In genomic region chr22:33923660-33924246, GRCh38 we compare ENCODE assay signal across 3 cellular contexts.
A peak's percentile ranks its signal among the peaks of the same experiment; 100 is the strongest.
TF ChIP-seq lines count a peak whose summit lies in the region.

No MANE protein-coding gene starts in this region.

TF ChIP-seq in SK-N-SH, 30 proteins besides CTCF, POLR2A, EP300 and RAD21:
- peak; percentile 46 for TF ChIP-seq SMC3 (IDR thresholded peaks at IDR 0.05; ENCODE audit: low read depth, low read length)
- no peak for TF ChIP-seq POLR2AphosphoS5 (IDR thresholded peaks at IDR 0.05; ENCODE audit: low read depth, low read length)
- no peak for TF ChIP-seq MAX (IDR thresholded peaks at IDR 0.05; ENCODE audit: low read depth)

TF ChIP-seq in SK-N-SH treated with all-trans-retinoic acid at 6 μM for 48 hours, 23 proteins besides CTCF, POLR2A, EP300 and RAD21:
- no peak for TF ChIP-seq ARNTL (CRISPR knock-in tag; IDR thresholded peaks at IDR 0.05; ENCODE audit: borderline replicate concordance, low read depth)
- TF ChIP-seq ZFP30 (CRISPR knock-in tag; IDR thresholded peaks at IDR 0.05) = no peak
- TF ChIP-seq ZNF565 (CRISPR knock-in tag; conservative IDR thresholded peaks at IDR 0.05; ENCODE audit: low read depth) = no peak
- TF ChIP-seq PPARA (CRISPR knock-in tag; IDR thresholded peaks at IDR 0.05; ENCODE audit: borderline replicate concordance) = no peak
- TF ChIP-seq TOX (CRISPR knock-in tag; IDR thresholded peaks at IDR 0.05; ENCODE audit: borderline replicate concordance) = no peak
- TF ChIP-seq POU6F1 (CRISPR knock-in tag; IDR thresholded peaks at IDR 0.05; ENCODE audit: borderline replicate concordance, low read depth) = no peak
- TF ChIP-seq ESRRG (CRISPR knock-in tag; IDR thresholded peaks at IDR 0.05) = no peak
- TF ChIP-seq ZC3H10 (CRISPR knock-in tag; IDR thresholded peaks at IDR 0.05) = no peak
- no peak for TF ChIP-seq BACH2 (CRISPR knock-in tag; IDR thresholded peaks at IDR 0.05; ENCODE audit: borderline replicate concordance)
- TF ChIP-seq PATZ1 (CRISPR knock-in tag; IDR thresholded peaks at IDR 0.05; ENCODE audit: borderline replicate concordance) = no peak
- TF ChIP-seq ZFP3 (CRISPR knock-in tag; IDR thresholded peaks at IDR 0.05) = no peak
- TF ChIP-seq TCF4 (CRISPR knock-in tag; IDR thresholded peaks at IDR 0.05; ENCODE audit: borderline replicate concordance) = no peak
- TF ChIP-seq CREB5 (CRISPR knock-in tag; IDR thresholded peaks at IDR 0.05; ENCODE audit: low read depth) = no peak
- no peak for TF ChIP-seq ISL1 (CRISPR knock-in tag; IDR thresholded peaks at IDR 0.05)
- no peak for TF ChIP-seq RARB (CRISPR knock-in tag; IDR thresholded peaks at IDR 0.05)
- no peak for TF ChIP-seq TSHZ2 (CRISPR knock-in tag; IDR thresholded peaks at IDR 0.05)
- no peak for TF ChIP-seq ZNF8 (CRISPR knock-in tag; IDR thresholded peaks at IDR 0.05)
- TF ChIP-seq CSRNP3 (CRISPR knock-in tag; IDR thresholded peaks at IDR 0.05) = no peak
- TF ChIP-seq SNAI2 (CRISPR knock-in tag; IDR thresholded peaks at IDR 0.05) = no peak
- TF ChIP-seq ZNF70 (CRISPR knock-in tag; IDR thresholded peaks at IDR 0.05) = no peak

TF ChIP-seq in H1, 55 proteins besides CTCF, POLR2A, EP300 and RAD21:
- no peak for TF ChIP-seq CEBPB (IDR thresholded peaks at IDR 0.05; ENCODE audit: low read depth, low read length)
- no peak for TF ChIP-seq JUN (IDR thresholded peaks at IDR 0.05; ENCODE audit: low read depth, low read length)
- no peak for TF ChIP-seq HDAC2 (IDR thresholded peaks at IDR 0.05; ENCODE audit: borderline replicate concordance in 1 of 2, low read depth in 2 of 2, low read length in 2 of 2)
- no peak for TF ChIP-seq SIX5 (IDR thresholded peaks at IDR 0.05; ENCODE audit: low read depth, low read length)
- TF ChIP-seq E2F6 (IDR thresholded peaks at IDR 0.05) = no peak
- TF ChIP-seq TEAD4 (IDR thresholded peaks at IDR 0.05; ENCODE audit: low read depth, low read length) = no peak
- no peak for TF ChIP-seq MAFK (IDR thresholded peaks at IDR 0.05; ENCODE audit: low read depth, low read length)
- TF ChIP-seq RBBP5 (IDR thresholded peaks at IDR 0.05; ENCODE audit: borderline replicate concordance, low read depth, low read length) = no peak
- no peak for TF ChIP-seq TBP (IDR thresholded peaks at IDR 0.05; ENCODE audit: low read depth, low read length)
- TF ChIP-seq JUND (IDR thresholded peaks at IDR 0.05; ENCODE audit: low read length) = no peak
- TF ChIP-seq SAP30 (IDR thresholded peaks at IDR 0.05; ENCODE audit: insufficient read depth, insufficient replicate concordance, low read length) = no peak
- TF ChIP-seq KDM5A (IDR thresholded peaks at IDR 0.05; ENCODE audit: low read length) = no peak
- no peak for TF ChIP-seq SP4 (IDR thresholded peaks at IDR 0.05; ENCODE audit: low read length)
- no peak for TF ChIP-seq YY1 (IDR thresholded peaks at IDR 0.05; ENCODE audit: low read depth, low read length)
